8 cellular contexts compared by ENCODE assay signal in the genomic region with DNA sequence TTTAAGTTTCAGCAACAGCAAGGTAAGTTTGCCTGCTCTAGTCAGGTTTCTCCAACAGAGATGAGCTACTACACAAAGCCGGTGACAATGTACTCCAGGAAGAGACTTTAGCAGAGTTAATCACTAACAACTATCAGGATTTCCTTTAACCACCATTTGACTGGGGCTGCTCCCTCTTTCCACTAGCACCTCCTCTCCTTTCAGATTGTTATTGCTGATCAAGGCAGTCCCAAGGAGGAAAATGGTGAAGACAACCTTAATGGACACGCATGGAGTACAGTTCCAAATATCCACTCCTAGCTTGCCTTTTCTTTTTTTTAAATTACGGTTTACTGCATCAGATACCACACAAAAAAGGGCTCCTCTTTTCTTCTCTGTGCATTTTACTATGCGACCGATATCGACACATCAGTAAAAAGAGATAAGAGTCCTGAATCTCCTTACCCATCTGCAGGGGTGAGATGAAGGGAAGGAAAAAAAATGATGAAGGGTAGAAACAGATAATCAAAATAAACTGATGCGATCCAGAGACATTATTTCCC. TPM values are rescaled to one million over a fixed set of nuclear protein-coding genes. Genes with fewer than 3 reads are reported as not detected.
A peak's percentile ranks its signal among the peaks of the same experiment; 100 is the strongest.
DNase-seq lines count a peak whose midpoint lies in the region; ATAC-seq, FAIRE-seq and TF ChIP-seq lines count a peak whose summit lies in the region.

No MANE protein-coding gene starts in this region.

- H3K4me3 ChIP-seq in ACC112 (ENCODE audit: low read depth, low read length): peak overlapping the region; percentile 94
- peak overlapping the region; percentile 84 to 91 (median 87) for H3K4me3 ChIP-seq in HepG2 (replicated peaks in 1 of 3; ENCODE audit: insufficient read depth in 1 of 3, low read depth in 2 of 3, low read length in 3 of 3)
- peak overlapping the region; percentile 97 for H3K4me3 ChIP-seq in thoracic aorta

- H3K9me3 Mint-ChIP-seq in MCF 10A (ENCODE audit: unreplicated experiment): no peaks in the 10 kb centered on the region

- H3K9me3 ChIP-seq in HepG2 (ENCODE audit: low read length): no peaks in the 10 kb centered on the region
- no peaks in the 10 kb centered on the region for H3K9me3 ChIP-seq in thoracic aorta

- under 1% methylated on average over 7 of the region's 7 CpGs for WGBS in HepG2 (ENCODE audit: low lambda C conversion rate)

- peaks cover 10% of the 10 kb centered on the region; the same call in 1 of the 2 replicates for H4K20me1 ChIP-seq in HepG2 (ENCODE audit: insufficient read depth, low read length)

- H3K27me3 ChIP-seq in ACC112 (ENCODE audit: insufficient read depth, low read length): no peaks in the 10 kb centered on the region
- H3K27me3 ChIP-seq in HepG2 (ENCODE audit: control insufficient read depth in 1 of 2, insufficient read depth in 2 of 2, low read length in 2 of 2): no peaks in the 10 kb centered on the region
- H3K27me3 ChIP-seq in thoracic aorta (replicated peaks; ENCODE audit: insufficient read depth): no peaks in the 10 kb centered on the region

- H3K27me3 Mint-ChIP-seq in MCF 10A (ENCODE audit: insufficient read depth, unreplicated experiment): no peaks in the 10 kb centered on the region

- H3K9ac ChIP-seq in HepG2 (ENCODE audit: insufficient read depth, low read depth, low read length): peak overlapping the region; percentile 80

- H3K4me2 ChIP-seq in HepG2 (ENCODE audit: low read depth, low read length): peak overlapping the region; percentile 75

- no peak for DNase-seq in GM12892 (ENCODE audit: insufficient read length)
- DNase-seq in NCI-H2227 treated with DMSO at 0.1 percent for 48 hours (lab: John Stamatoyannopoulos, UW): peak; percentile 30
- peak; percentile 57 for DNase-seq in MCF 10A (ENCODE audit: unreplicated experiment)
- peak; percentile 36 for DNase-seq in HepG2 (ENCODE audit: low spot score)
- DNase-seq in thoracic aorta (ENCODE audit: low spot score): no peak
- DNase-seq in effector CD8-positive, alpha-beta T cell (lab: John Stamatoyannopoulos, UW): no peak

- TF ChIP-seq POLR2A in GM12892 (IDR thresholded peaks at IDR 0.05; ENCODE audit: low read depth, low read length) (no peak), HepG2 (IDR thresholded peaks at IDR 0.05; ENCODE audit: insufficient read depth in 1 of 2, low read depth in 2 of 2, low read length in 2 of 2) (0 out of 4 replicates have a peak, but pooled peaks of 1 of the 2 experiments have one; percentile 29)

- TSS peak; percentile 30 for BruUV-seq in MCF 10A (replicated peaks; lab: Mats Ljungman, UMichigan)
- TSS peak; percentile 58 for BruUV-seq in HepG2 (replicated peaks; lab: Mats Ljungman, UMichigan)

- CTCF ChIA-PET in MCF 10A (lab: Yijun Ruan, JAX): interaction anchor here (0.6 to 1.7 kb wide), 7 partner anchors 24 to 257 kb away, joined by 3 to 6 read pairs (median 3); no protein-coding TSS in a partner anchor
- CTCF ChIA-PET in HepG2 (lab: Yijun Ruan, JAX; ENCODE audit: low intra/inter-chr PET ratio, low total read pairs): no interaction called here

- peaks cover 43% of the 10 kb centered on the region for H3K4me1 ChIP-seq in ACC112 (ENCODE audit: control insufficient read depth, insufficient read depth, low read length, unreplicated experiment)
- peaks cover 56% of the 10 kb centered on the region for H3K4me1 ChIP-seq in HepG2 (ENCODE audit: insufficient read depth, low read length)
- H3K4me1 ChIP-seq in thoracic aorta (ENCODE audit: control insufficient read depth in 1 of 2, low read depth in 2 of 2): peaks cover 27 to 55% of the 10 kb centered on the region in 2 donors

- H3K27ac ChIP-seq in ACC112 (ENCODE audit: low read depth, low read length) (peak overlapping the region; percentile 91), HepG2 (ENCODE audit: extremely low read length, insufficient read depth, low read length) (peak overlapping the region; percentile 67), thoracic aorta (peak overlapping the region; percentile 81 to 89)

- POLR2A ChIA-PET in MCF 10A (lab: Yijun Ruan, JAX) (interaction anchor here (0.7 to 5.5 kb wide), 30 partner anchors 9 to 1604 kb away, joined by 3 to 52 read pairs (median 8); a partner anchor contains a TSS), HepG2 (lab: Yijun Ruan, JAX) (interaction anchor here (0.9 to 1.8 kb wide), 5 partner anchors 30 to 140 kb away, joined by 3 to 5 read pairs (median 4); no protein-coding TSS in a partner anchor)

- H3K4me3 Mint-ChIP-seq in MCF 10A (ENCODE audit: unreplicated experiment): peak overlapping the region; percentile 90

- H3K4me1 Mint-ChIP-seq in MCF 10A (ENCODE audit: insufficient read depth, unreplicated experiment): peaks cover 29% of the 10 kb centered on the region

- in situ Hi-C loops in HepG2 (cut with HindIII; ENCODE audit: extremely low pct_ligation_motif_present, low pct_unique_long_range_greater_than_20kb): no loop called here

- FAIRE-seq in GM12892 (lab: Jason Lieb, UNC) (peak; percentile 27), HepG2 (lab: Jason Lieb, UNC) (peak; percentile 78)

- H2AFZ ChIP-seq in ACC112 (ENCODE audit: low read length, unreplicated experiment) (peak overlapping the region; percentile 70), HepG2 (ENCODE audit: low read length) (no peak overlapping the region)

- intact Hi-C loops in MCF 10A (cut with micrococcal nuclease) (loop anchor here (1.0 to 5.0 kb wide), 2 partner anchors 48 to 136 kb away; no protein-coding TSS in a partner anchor), HepG2 (cut with micrococcal nuclease; ENCODE audit: unreplicated experiment) (no loop called here)

- ATAC-seq in HepG2 (peak; percentile 13), thoracic aorta (ENCODE audit: insufficient number of reproducible peaks, low FRiP score, low read depth) (no peak), HG02642 (IDR thresholded peaks at IDR 0.05; ENCODE audit: poor library complexity, unreplicated experiment) (no peak)

- no peak for TF ChIP-seq CTCF in MCF 10A (IDR thresholded peaks at IDR 0.05; ENCODE audit: unreplicated experiment)
- TF ChIP-seq CTCF in HepG2 (CRISPR knock-in tag; IDR thresholded peaks at IDR 0.05): no peak
- no peak for TF ChIP-seq CTCF in thoracic aorta (IDR thresholded peaks at IDR 0.05)

- no peak for TF ChIP-seq EP300 in HepG2 (IDR thresholded peaks at IDR 0.05; ENCODE audit: low read depth in 2 of 2, low read length in 2 of 2)
- TF ChIP-seq EP300 in HepG2 (CRISPR knock-in tag; IDR thresholded peaks at IDR 0.05; ENCODE audit: borderline replicate concordance): no peak

- H3K79me2 ChIP-seq in ACC112 (ENCODE audit: control insufficient read depth, insufficient read depth, low read length, unreplicated experiment): peaks cover 56% of the 10 kb centered on the region
- peaks cover 52% of the 10 kb centered on the region for H3K79me2 ChIP-seq in HepG2 (ENCODE audit: insufficient read depth, low read length)

- H3K27ac Mint-ChIP-seq in MCF 10A (ENCODE audit: low read depth, unreplicated experiment): peak overlapping the region; percentile 98

- TF ChIP-seq RAD21 in HepG2 (CRISPR knock-in tag; IDR thresholded peaks at IDR 0.05): no peak

- peaks cover under 1% of the 10 kb centered on the region; the same call in 1 of the 2 replicates for H3K36me3 ChIP-seq in ACC112 (ENCODE audit: insufficient read depth, low read length)
- H3K36me3 ChIP-seq in HepG2 (replicated peaks in 1 of 2; ENCODE audit: control insufficient read depth in 1 of 2, insufficient read depth in 2 of 2, low read length in 2 of 2): no peaks in the 10 kb centered on the region
- H3K36me3 ChIP-seq in thoracic aorta: no peaks in the 10 kb centered on the region

- H3K36me3 Mint-ChIP-seq in MCF 10A (ENCODE audit: insufficient read depth, unreplicated experiment): peaks cover 20% of the 10 kb centered on the region

RNA-seq across cellular contexts. Expression of a gene that starts 30.9 kb away (rescaled TPM):
- 7.4 TPM for polyA plus RNA-seq in GM12892 (2012; ENCODE audit: missing spikeins)
- total RNA-seq in MCF 10A (2022): 18.5 and 22.2 TPM in 2 replicates
- total RNA-seq in HepG2 (2016; rRNA removed; fragmentation: Illumina TruSeq; extraction: Trizol): 3.5 and 4.7 TPM in 2 replicates
- total RNA-seq in HepG2 (2016; cell fraction: cytosol; rRNA removed; fragmentation: Illumina TruSeq; extraction: Trizol; ENCODE audit: low read depth): 1.7 and 2.5 TPM in 2 replicates
- total RNA-seq in HepG2 (2016; cell fraction: insoluble cytoplasmic fraction; rRNA removed; fragmentation: Illumina TruSeq; extraction: Trizol): 2.9 and 3.4 TPM in 2 replicates
- total RNA-seq in HepG2 (2016; cell fraction: membrane; rRNA removed; fragmentation: Illumina TruSeq; extraction: Trizol): 7.9 and 9.0 TPM in 2 replicates
- total RNA-seq in HepG2 (2016; cell fraction: nucleus; rRNA removed; fragmentation: Illumina TruSeq; extraction: Trizol): 2.9 and 4.4 TPM in 2 replicates
- 7.3 TPM in 2 replicates for polyA plus RNA-seq in HepG2 (2011; rRNA removed)
- 8.0 and 8.4 TPM in 2 replicates for polyA plus RNA-seq in HepG2 (2011; cell fraction: cytosol; rRNA removed)
- 11.3 and 13.9 TPM in 2 replicates for polyA plus RNA-seq in HepG2 (2011; cell fraction: nucleus; rRNA removed)
- 9.8 and 13.0 TPM in 2 replicates for polyA plus RNA-seq in HepG2 (2012)
- polyA plus RNA-seq in HepG2 (2016; cell fraction: cytosol; fragmentation: Illumina TruSeq; extraction: Trizol; ENCODE audit: low read depth): 4.0 and 4.6 TPM in 2 replicates
- 9.3 and 13.6 TPM in 2 replicates for polyA plus RNA-seq in HepG2 (2016; cell fraction: insoluble cytoplasmic fraction; fragmentation: Illumina TruSeq; extraction: Trizol; ENCODE audit: low read depth)
- 14.0 and 18.6 TPM in 2 replicates for polyA plus RNA-seq in HepG2 (2016; cell fraction: membrane; fragmentation: Illumina TruSeq; extraction: Trizol; ENCODE audit: low read depth)
- 10.1 and 11.0 TPM in 2 replicates for polyA plus RNA-seq in HepG2 (2016; cell fraction: nucleus; fragmentation: Illumina TruSeq; extraction: Trizol; ENCODE audit: insufficient read depth, low read depth)
- 14.1 and 27.8 TPM in 2 replicates for polyA minus RNA-seq in HepG2 (2011; rRNA and poly(A)+ RNA removed; ENCODE audit: low replicate concordance)
- polyA minus RNA-seq in HepG2 (2011; cell fraction: cytosol; rRNA and poly(A)+ RNA removed): 12.3 and 12.7 TPM in 2 replicates
- 12.6 and 12.8 TPM in 2 replicates for polyA minus RNA-seq in HepG2 (2011; cell fraction: nucleus; rRNA and poly(A)+ RNA removed)
- 10 to 100 TPM; 19.9 to 23.4 TPM for total RNA-seq in thoracic aorta

RNA-seq across cellular contexts. Expression of a gene that starts 43.2 kb away (rescaled TPM):
- polyA plus RNA-seq in GM12892 (2012; ENCODE audit: missing spikeins): 40.4 TPM
- total RNA-seq in MCF 10A (2022): 51.6 and 53.7 TPM in 2 replicates
- total RNA-seq in HepG2 (2016; rRNA removed; fragmentation: Illumina TruSeq; extraction: Trizol): 46.9 and 50.7 TPM in 2 replicates
- total RNA-seq in HepG2 (2016; cell fraction: cytosol; rRNA removed; fragmentation: Illumina TruSeq; extraction: Trizol; ENCODE audit: low read depth): 8.5 and 10.0 TPM in 2 replicates
- total RNA-seq in HepG2 (2016; cell fraction: insoluble cytoplasmic fraction; rRNA removed; fragmentation: Illumina TruSeq; extraction: Trizol): 48.8 and 50.6 TPM in 2 replicates
- total RNA-seq in HepG2 (2016; cell fraction: membrane; rRNA removed; fragmentation: Illumina TruSeq; extraction: Trizol): 17.1 and 19.7 TPM in 2 replicates
- total RNA-seq in HepG2 (2016; cell fraction: nucleus; rRNA removed; fragmentation: Illumina TruSeq; extraction: Trizol): 28.7 and 36.3 TPM in 2 replicates
- 72.2 and 73.5 TPM in 2 replicates for polyA plus RNA-seq in HepG2 (2011; rRNA removed)
- polyA plus RNA-seq in HepG2 (2011; cell fraction: cytosol; rRNA removed): 72.3 and 85.9 TPM in 2 replicates
- polyA plus RNA-seq in HepG2 (2011; cell fraction: nucleus; rRNA removed): 55.6 and 60.0 TPM in 2 replicates
- polyA plus RNA-seq in HepG2 (2012): 42.4 and 45.1 TPM in 2 replicates
- 13.8 and 14.3 TPM in 2 replicates for polyA plus RNA-seq in HepG2 (2016; cell fraction: cytosol; fragmentation: Illumina TruSeq; extraction: Trizol; ENCODE audit: low read depth)
- 78.5 and 84.9 TPM in 2 replicates for polyA plus RNA-seq in HepG2 (2016; cell fraction: insoluble cytoplasmic fraction; fragmentation: Illumina TruSeq; extraction: Trizol; ENCODE audit: low read depth)
- 24.1 and 26.2 TPM in 2 replicates for polyA plus RNA-seq in HepG2 (2016; cell fraction: membrane; fragmentation: Illumina TruSeq; extraction: Trizol; ENCODE audit: low read depth)
- 72.4 and 76.9 TPM in 2 replicates for polyA plus RNA-seq in HepG2 (2016; cell fraction: nucleus; fragmentation: Illumina TruSeq; extraction: Trizol; ENCODE audit: insufficient read depth, low read depth)
- polyA minus RNA-seq in HepG2 (2011; rRNA and poly(A)+ RNA removed; ENCODE audit: low replicate concordance): 142 and 176 TPM in 2 replicates
- 44.2 and 52.7 TPM in 2 replicates for polyA minus RNA-seq in HepG2 (2011; cell fraction: cytosol; rRNA and poly(A)+ RNA removed)
- 29.7 and 30.6 TPM in 2 replicates for polyA minus RNA-seq in HepG2 (2011; cell fraction: nucleus; rRNA and poly(A)+ RNA removed)
- total RNA-seq in thoracic aorta: 10 to 100 TPM; 30.6 to 34.6 TPM

Comparison
In these comparisons a context has a peak if more than half of its experiments do, and no peak if none do; other contexts are left out.
1. DNase-seq: peak in NCI-H2227 treated with DMSO at 0.1 percent for 48 hours (single experiment), MCF 10A (single experiment) and HepG2 (single experiment); none in GM12892 (single experiment), thoracic aorta (single experiment) and effector CD8-positive, alpha-beta T cell (single experiment).
2. Peak in every context shown above with its lines, with median percentiles within 50 percentile points of each other: H3K27ac ChIP-seq and H3K4me3 ChIP-seq.